1 cellular context compared by ENCODE assay signal in the genomic region with DNA sequence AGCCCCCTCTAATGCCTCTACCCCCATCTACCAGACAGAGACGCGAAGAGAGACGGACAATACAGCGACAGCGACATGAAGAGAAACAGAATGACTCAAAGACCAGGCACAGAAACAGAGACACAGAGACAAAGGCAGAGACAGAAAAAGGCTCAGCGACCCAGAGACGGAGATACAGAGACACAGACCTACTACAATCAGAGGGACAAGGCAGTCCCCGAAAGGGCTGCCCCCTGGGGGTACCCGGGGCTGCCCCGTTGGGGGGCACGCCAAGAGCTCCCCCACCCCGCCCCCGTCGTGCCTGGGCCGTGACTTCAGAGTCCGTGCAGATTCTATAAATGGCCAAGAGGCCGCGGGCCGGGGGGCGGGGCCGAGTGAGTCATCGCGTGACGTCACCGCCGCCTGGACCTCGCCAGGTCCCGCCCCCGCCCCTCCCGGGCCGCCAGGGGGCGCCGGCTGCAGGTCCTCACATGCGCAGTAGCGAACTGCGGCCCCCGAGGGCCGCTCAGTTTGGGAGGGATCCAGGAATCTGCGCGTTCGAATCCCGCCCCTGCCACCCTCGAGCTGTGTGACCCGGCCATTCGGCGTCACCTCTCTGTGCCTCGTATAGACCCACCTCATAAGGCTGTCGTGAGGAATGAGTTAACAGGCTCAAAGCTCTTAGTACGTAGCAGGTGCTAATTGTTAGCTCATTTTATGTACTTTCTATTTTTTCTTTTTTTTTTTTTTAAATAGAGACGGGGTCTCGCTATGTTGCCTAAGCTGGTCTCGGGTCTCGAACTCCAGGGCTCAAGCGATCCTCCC.
TF ChIP-seq lines count a peak whose summit lies in the region.

No MANE protein-coding gene starts in this region.

TF ChIP-seq in HEK293, 187 proteins besides CTCF, POLR2A, EP300 and RAD21 (continued from another document and continues in another):
- TF ChIP-seq, protein P1, sequence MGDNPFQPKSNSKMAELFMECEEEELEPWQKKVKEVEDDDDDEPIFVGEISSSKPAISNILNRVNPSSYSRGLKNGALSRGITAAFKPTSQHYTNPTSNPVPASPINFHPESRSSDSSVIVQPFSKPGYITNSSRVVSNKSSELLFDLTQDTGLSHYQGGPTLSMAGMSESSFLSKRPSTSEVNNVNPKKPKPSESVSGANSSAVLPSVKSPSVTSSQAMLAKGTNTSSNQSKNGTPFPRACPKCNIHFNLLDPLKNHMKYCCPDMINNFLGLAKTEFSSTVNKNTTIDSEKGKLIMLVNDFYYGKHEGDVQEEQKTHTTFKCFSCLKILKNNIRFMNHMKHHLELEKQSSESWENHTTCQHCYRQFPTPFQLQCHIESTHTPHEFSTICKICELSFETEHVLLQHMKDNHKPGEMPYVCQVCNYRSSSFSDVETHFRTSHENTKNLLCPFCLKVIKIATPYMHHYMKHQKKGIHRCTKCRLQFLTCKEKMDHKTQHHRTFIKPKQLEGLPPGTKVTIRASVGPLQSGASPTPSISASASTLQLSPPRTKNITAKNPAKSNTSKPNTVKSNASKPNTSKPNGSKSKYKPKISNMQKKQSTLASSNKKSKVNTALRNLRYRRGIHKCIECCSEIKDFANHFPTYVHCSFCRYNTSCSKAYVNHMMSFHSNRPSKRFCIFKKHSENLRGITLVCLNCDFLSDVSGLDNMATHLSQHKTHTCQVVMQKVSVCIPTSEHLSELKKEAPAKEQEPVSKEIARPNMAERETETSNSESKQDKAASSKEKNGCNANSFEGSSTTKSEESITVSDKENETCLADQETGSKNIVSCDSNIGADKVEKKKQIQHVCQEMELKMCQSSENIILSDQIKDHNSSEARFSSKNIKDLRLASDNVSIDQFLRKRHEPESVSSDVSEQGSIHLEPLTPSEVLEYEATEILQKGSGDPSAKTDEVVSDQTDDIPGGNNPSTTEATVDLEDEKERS (tag by site-specific recombination; IDR thresholded peaks at IDR 0.05), result 0 out of 2 replicates have a peak, but pooled peaks have one; percentile 34
- peak; percentile 32; the same call in 1 of the 2 replicates for TF ChIP-seq ZBTB8A (tag by site-specific recombination; IDR thresholded peaks at IDR 0.05)
- TF ChIP-seq, protein P2, sequence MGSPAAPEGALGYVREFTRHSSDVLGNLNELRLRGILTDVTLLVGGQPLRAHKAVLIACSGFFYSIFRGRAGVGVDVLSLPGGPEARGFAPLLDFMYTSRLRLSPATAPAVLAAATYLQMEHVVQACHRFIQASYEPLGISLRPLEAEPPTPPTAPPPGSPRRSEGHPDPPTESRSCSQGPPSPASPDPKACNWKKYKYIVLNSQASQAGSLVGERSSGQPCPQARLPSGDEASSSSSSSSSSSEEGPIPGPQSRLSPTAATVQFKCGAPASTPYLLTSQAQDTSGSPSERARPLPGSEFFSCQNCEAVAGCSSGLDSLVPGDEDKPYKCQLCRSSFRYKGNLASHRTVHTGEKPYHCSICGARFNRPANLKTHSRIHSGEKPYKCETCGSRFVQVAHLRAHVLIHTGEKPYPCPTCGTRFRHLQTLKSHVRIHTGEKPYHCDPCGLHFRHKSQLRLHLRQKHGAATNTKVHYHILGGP (tag by site-specific recombination; IDR thresholded peaks at IDR 0.05), result no peak
- TF ChIP-seq ZNF785 (tag by site-specific recombination; IDR thresholded peaks at IDR 0.05), result peak; percentile 55; the same call in 1 of the 2 replicates
- TF ChIP-seq SP3 (tag by site-specific recombination; IDR thresholded peaks at IDR 0.05), result peak; percentile 82
- TF ChIP-seq, protein P3, sequence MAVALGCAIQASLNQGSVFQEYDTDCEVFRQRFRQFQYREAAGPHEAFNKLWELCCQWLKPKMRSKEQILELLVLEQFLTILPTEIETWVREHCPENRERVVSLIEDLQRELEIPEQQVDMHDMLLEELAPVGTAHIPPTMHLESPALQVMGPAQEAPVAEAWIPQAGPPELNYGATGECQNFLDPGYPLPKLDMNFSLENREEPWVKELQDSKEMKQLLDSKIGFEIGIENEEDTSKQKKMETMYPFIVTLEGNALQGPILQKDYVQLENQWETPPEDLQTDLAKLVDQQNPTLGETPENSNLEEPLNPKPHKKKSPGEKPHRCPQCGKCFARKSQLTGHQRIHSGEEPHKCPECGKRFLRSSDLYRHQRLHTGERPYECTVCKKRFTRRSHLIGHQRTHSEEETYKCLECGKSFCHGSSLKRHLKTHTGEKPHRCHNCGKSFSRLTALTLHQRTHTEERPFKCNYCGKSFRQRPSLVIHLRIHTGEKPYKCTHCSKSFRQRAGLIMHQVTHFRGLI (tag by site-specific recombination; IDR thresholded peaks at IDR 0.05), result peak; percentile 59; the same call in 1 of the 2 replicates
- peak; percentile 48; the same call in 1 of the 2 replicates for TF ChIP-seq ZIC2 (tag by site-specific recombination; IDR thresholded peaks at IDR 0.05)
- TF ChIP-seq ZNF629 (tag by site-specific recombination; IDR thresholded peaks at IDR 0.05), result peak; percentile 97
- TF ChIP-seq KLF16 (tag by site-specific recombination; IDR thresholded peaks at IDR 0.05), result peak; percentile 88
- TF ChIP-seq, protein P4, sequence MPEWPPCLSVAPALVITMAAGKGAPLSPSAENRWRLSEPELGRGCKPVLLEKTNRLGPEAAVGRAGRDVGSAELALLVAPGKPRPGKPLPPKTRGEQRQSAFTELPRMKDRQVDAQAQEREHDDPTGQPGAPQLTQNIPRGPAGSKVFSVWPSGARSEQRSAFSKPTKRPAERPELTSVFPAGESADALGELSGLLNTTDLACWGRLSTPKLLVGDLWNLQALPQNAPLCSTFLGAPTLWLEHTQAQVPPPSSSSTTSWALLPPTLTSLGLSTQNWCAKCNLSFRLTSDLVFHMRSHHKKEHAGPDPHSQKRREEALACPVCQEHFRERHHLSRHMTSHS (tag by site-specific recombination; IDR thresholded peaks at IDR 0.05), result no peak
- TF ChIP-seq ZNF24 (tag by site-specific recombination; IDR thresholded peaks at IDR 0.05), result peak; percentile 75
- 0 out of 2 replicates have a peak, but pooled peaks have one; percentile 19 for TF ChIP-seq ZNF777 (tag by site-specific recombination; IDR thresholded peaks at IDR 0.05; ENCODE audit: borderline replicate concordance)
- TF ChIP-seq ZNF324 (tag by site-specific recombination; IDR thresholded peaks at IDR 0.05), result peak; percentile 55
- 0 out of 2 replicates have a peak, but pooled peaks have one; percentile 18 for TF ChIP-seq IKZF3 (tag by site-specific recombination; IDR thresholded peaks at IDR 0.05)
- TF ChIP-seq ZNF610 (tag by site-specific recombination; IDR thresholded peaks at IDR 0.05; ENCODE audit: borderline replicate concordance), result peak; percentile 60; the same call in 1 of the 2 replicates
- TF ChIP-seq ZBTB20 (tag by site-specific recombination; IDR thresholded peaks at IDR 0.05), result no peak
- TF ChIP-seq ZNF501 (tag by site-specific recombination; IDR thresholded peaks at IDR 0.05), result peak; percentile 18; the same call in 1 of the 2 replicates
- no peak for TF ChIP-seq ZNF37A (tag by site-specific recombination; IDR thresholded peaks at IDR 0.05)
- no peak for TF ChIP-seq ZNF48 (tag by site-specific recombination; IDR thresholded peaks at IDR 0.05)
- TF ChIP-seq ZNF184 (tag by site-specific recombination; IDR thresholded peaks at IDR 0.05), result peak; percentile 82; the same call in 1 of the 2 replicates
- TF ChIP-seq, protein P5, sequence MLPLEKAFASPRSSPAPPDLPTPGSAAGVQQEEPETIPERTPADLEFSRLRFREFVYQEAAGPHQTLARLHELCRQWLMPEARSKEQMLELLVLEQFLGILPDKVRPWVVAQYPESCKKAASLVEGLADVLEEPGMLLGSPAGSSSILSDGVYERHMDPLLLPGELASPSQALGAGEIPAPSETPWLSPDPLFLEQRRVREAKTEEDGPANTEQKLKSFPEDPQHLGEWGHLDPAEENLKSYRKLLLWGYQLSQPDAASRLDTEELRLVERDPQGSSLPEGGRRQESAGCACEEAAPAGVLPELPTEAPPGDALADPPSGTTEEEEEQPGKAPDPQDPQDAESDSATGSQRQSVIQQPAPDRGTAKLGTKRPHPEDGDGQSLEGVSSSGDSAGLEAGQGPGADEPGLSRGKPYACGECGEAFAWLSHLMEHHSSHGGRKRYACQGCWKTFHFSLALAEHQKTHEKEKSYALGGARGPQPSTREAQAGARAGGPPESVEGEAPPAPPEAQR (tag by site-specific recombination; IDR thresholded peaks at IDR 0.05), result 0 out of 2 replicates have a peak, but pooled peaks have one; percentile 19
- TF ChIP-seq ZNF560 (tag by site-specific recombination; IDR thresholded peaks at IDR 0.05; ENCODE audit: borderline replicate concordance), result no peak
- no peak for TF ChIP-seq ZNF16 (tag by site-specific recombination; IDR thresholded peaks at IDR 0.05; ENCODE audit: low read depth)
- peak; percentile 86 for TF ChIP-seq GLIS1 (tag by site-specific recombination; IDR thresholded peaks at IDR 0.05)
- TF ChIP-seq, protein P6, sequence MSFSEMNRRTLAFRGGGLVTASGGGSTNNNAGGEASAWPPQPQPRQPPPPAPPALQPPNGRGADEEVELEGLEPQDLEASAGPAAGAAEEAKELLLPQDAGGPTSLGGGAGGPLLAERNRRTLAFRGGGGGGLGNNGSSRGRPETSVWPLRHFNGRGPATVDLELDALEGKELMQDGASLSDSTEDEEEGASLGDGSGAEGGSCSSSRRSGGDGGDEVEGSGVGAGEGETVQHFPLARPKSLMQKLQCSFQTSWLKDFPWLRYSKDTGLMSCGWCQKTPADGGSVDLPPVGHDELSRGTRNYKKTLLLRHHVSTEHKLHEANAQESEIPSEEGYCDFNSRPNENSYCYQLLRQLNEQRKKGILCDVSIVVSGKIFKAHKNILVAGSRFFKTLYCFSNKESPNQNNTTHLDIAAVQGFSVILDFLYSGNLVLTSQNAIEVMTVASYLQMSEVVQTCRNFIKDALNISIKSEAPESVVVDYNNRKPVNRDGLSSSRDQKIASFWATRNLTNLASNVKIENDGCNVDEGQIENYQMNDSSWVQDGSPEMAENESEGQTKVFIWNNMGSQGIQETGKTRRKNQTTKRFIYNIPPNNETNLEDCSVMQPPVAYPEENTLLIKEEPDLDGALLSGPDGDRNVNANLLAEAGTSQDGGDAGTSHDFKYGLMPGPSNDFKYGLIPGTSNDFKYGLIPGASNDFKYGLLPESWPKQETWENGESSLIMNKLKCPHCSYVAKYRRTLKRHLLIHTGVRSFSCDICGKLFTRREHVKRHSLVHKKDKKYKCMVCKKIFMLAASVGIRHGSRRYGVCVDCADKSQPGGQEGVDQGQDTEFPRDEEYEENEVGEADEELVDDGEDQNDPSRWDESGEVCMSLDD (tag by site-specific recombination; IDR thresholded peaks at IDR 0.05), result peak; percentile 63; the same call in 1 of the 2 replicates
- TF ChIP-seq KLF9 (tag by site-specific recombination; IDR thresholded peaks at IDR 0.05; ENCODE audit: low read depth), result peak; percentile 94
- TF ChIP-seq ZEB2 (tag by site-specific recombination; IDR thresholded peaks at IDR 0.05), result peak; percentile 41; the same call in 1 of the 2 replicates
- TF ChIP-seq ZNF654 (tag by site-specific recombination; IDR thresholded peaks at IDR 0.05; ENCODE audit: low read depth), result peak; percentile 7; the same call in 1 of the 2 replicates
- TF ChIP-seq ZNF354C (tag by site-specific recombination; IDR thresholded peaks at IDR 0.05; ENCODE audit: borderline replicate concordance, low read depth), result no peak
- TF ChIP-seq ZNF776 (tag by site-specific recombination; IDR thresholded peaks at IDR 0.05; ENCODE audit: borderline replicate concordance), result no peak
- TF ChIP-seq ZFP3 (tag by site-specific recombination; IDR thresholded peaks at IDR 0.05; ENCODE audit: low read depth), result no peak
- TF ChIP-seq ZNF366 (tag by site-specific recombination; conservative IDR thresholded peaks at IDR 0.05), result peak; percentile 54
- TF ChIP-seq ZFP37 (tag by site-specific recombination; IDR thresholded peaks at IDR 0.05), result no peak
- 0 out of 2 replicates have a peak, but pooled peaks have one; percentile 26 for TF ChIP-seq ZNF391 (tag by site-specific recombination; IDR thresholded peaks at IDR 0.05; ENCODE audit: borderline replicate concordance, low read depth)
- TF ChIP-seq, protein P7, sequence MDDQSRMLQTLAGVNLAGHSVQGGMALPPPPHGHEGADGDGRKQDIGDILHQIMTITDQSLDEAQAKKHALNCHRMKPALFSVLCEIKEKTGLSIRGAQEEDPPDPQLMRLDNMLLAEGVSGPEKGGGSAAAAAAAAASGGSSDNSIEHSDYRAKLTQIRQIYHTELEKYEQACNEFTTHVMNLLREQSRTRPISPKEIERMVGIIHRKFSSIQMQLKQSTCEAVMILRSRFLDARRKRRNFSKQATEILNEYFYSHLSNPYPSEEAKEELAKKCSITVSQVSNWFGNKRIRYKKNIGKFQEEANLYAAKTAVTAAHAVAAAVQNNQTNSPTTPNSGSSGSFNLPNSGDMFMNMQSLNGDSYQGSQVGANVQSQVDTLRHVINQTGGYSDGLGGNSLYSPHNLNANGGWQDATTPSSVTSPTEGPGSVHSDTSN (CRISPR knock-in tag; IDR thresholded peaks at IDR 0.05), result no peak
- TF ChIP-seq, protein P8, sequence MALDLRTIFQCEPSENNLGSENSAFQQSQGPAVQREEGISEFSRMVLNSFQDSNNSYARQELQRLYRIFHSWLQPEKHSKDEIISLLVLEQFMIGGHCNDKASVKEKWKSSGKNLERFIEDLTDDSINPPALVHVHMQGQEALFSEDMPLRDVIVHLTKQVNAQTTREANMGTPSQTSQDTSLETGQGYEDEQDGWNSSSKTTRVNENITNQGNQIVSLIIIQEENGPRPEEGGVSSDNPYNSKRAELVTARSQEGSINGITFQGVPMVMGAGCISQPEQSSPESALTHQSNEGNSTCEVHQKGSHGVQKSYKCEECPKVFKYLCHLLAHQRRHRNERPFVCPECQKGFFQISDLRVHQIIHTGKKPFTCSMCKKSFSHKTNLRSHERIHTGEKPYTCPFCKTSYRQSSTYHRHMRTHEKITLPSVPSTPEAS (tag by site-specific recombination; IDR thresholded peaks at IDR 0.05), result 0 out of 2 replicates have a peak, but pooled peaks have one; percentile 21
- TF ChIP-seq, protein P9, sequence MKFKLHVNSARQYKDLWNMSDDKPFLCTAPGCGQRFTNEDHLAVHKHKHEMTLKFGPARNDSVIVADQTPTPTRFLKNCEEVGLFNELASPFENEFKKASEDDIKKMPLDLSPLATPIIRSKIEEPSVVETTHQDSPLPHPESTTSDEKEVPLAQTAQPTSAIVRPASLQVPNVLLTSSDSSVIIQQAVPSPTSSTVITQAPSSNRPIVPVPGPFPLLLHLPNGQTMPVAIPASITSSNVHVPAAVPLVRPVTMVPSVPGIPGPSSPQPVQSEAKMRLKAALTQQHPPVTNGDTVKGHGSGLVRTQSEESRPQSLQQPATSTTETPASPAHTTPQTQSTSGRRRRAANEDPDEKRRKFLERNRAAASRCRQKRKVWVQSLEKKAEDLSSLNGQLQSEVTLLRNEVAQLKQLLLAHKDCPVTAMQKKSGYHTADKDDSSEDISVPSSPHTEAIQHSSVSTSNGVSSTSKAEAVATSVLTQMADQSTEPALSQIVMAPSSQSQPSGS (tag by site-specific recombination; IDR thresholded peaks at IDR 0.05; ENCODE audit: low read depth), result peak; percentile 97
- no peak for TF ChIP-seq ZNF138 (tag by site-specific recombination; IDR thresholded peaks at IDR 0.05; ENCODE audit: borderline replicate concordance)
- no peak; the same call in 1 of the 2 replicates for TF ChIP-seq ZNF561 (tag by site-specific recombination; IDR thresholded peaks at IDR 0.05; ENCODE audit: borderline replicate concordance)
- TF ChIP-seq KLF7 (tag by site-specific recombination; IDR thresholded peaks at IDR 0.05; ENCODE audit: borderline replicate concordance), result peak; percentile 13; the same call in 1 of the 2 replicates
- TF ChIP-seq ZNF114 (tag by site-specific recombination; IDR thresholded peaks at IDR 0.05), result no peak
- 0 out of 2 replicates have a peak, but pooled peaks have one; percentile 14 for TF ChIP-seq ZNF394 (tag by site-specific recombination; IDR thresholded peaks at IDR 0.05; ENCODE audit: borderline replicate concordance)
- peak; percentile 72 for TF ChIP-seq ZFHX2 (tag by site-specific recombination; conservative IDR thresholded peaks at IDR 0.05)
- TF ChIP-seq ZXDB (tag by site-specific recombination; IDR thresholded peaks at IDR 0.05), result peak; percentile 54; the same call in 1 of the 2 replicates
- TF ChIP-seq ZNF549 (tag by site-specific recombination; IDR thresholded peaks at IDR 0.05), result no peak
